Comparison of ENCODE assay signal across 20 cellular contexts in the genomic region with DNA sequence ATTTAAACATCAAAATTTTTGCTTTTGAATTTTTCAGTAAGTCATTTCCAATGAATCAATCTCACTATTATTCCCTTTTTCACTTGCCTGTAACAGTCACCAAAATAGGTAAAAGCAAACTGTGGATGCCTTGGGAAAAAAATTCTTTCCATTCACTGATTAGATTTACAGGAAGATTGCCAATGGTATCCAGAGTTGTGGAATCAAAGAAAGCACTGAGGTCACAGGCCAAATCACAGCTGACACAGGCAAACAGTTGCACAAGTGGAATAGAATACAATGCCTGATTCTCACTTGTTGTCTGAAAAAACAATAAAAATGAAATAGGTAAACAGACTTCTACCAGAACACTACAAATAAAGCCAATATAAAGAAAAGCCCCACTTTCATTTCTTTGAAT. TPM values are rescaled to one million over a fixed set of nuclear protein-coding genes. Genes with fewer than 3 reads are reported as not detected.
DNase-seq lines count a peak whose midpoint lies in the region; ATAC-seq, FAIRE-seq and TF ChIP-seq lines count a peak whose summit lies in the region.
"Had no signal": no experiment of that assay in that cellular context is flagged by ENCODE, and none has a peak within 500 bp of the region (broad histone marks: within the 10 kb centered on the region; RNA-seq: fewer than 3 reads in every experiment).

No MANE protein-coding gene starts in this region.

- POLR2A ChIA-PET in SK-N-SH (lab: Yijun Ruan, JAX), result no interaction called here

- no peak overlapping the region for H3K9ac ChIP-seq in SK-N-SH
- no peak overlapping the region for H3K9ac ChIP-seq in smooth muscle cell (ENCODE audit: low read depth)

- H3F3A ChIP-seq in SK-N-SH (replicated peaks; ENCODE audit: insufficient read depth) (peaks cover 16% of the 10 kb centered on the region), smooth muscle cell (ENCODE audit: low read depth) (peaks cover 5% of the 10 kb centered on the region)

- H3K36me3 ChIP-seq in SK-N-SH (replicated peaks in 1 of 2; ENCODE audit: control insufficient read depth in 1 of 2, insufficient read depth in 2 of 2, low read length in 1 of 2), result peaks cover 64 to 73% of the 10 kb centered on the region in 2 experiments
- H3K36me3 ChIP-seq in smooth muscle cell (ENCODE audit: low read depth), result peaks cover 7% of the 10 kb centered on the region
- peaks cover 4 to 16% of the 10 kb centered on the region in 2 donors for H3K36me3 ChIP-seq in small intestine (ENCODE audit: control insufficient read depth in 2 of 2, insufficient read depth in 2 of 2, low read length in 2 of 2)

- H4K20me1 ChIP-seq in SK-N-SH (ENCODE audit: insufficient read depth) (no peaks in the 10 kb centered on the region), smooth muscle cell (ENCODE audit: low read depth) (no peaks in the 10 kb centered on the region)

- DNase-seq in SK-N-SH, result no peak
- DNase-seq in dermis blood vessel endothelial cell, result peak; percentile 85
- DNase-seq in smooth muscle cell (lab: John Stamatoyannopoulos, UW; ENCODE audit: unreplicated experiment), result no peak
- DNase-seq in NCI-H2196 treated with DMSO at 0.1 percent for 48 hours (lab: John Stamatoyannopoulos, UW; ENCODE audit: unreplicated experiment), result no peak
- no peak for DNase-seq in HT-29 (ENCODE audit: low spot score)
- DNase-seq in small intestine, result no peak
- DNase-seq: activated CD8-positive, alpha-beta memory T cell treated with anti-CD3 and anti-CD28 coated beads for 24 hours; effector CD8-positive, alpha-beta T cell; mammary epithelial cell; NCI-H187 treated with DMSO at 0.1 percent for 48 hours; SHP77 treated with DMSO at 0.1 percent for 48 hours; stimulated activated CD4-positive, alpha-beta T cell treated with anti-CD3 and anti-CD28 coated beads, Interleukin-4, amount 100 ng/mL, for 24 hours; stimulated activated CD8-positive, alpha-beta memory T cell treated with anti-CD3 and anti-CD28 coated beads, Interleukin-4, amount 100 ng/mL, for 48 hours; T-helper 17 cell; tibial artery had no signal

- no peaks in the 10 kb centered on the region for H3K79me2 ChIP-seq in SK-N-SH (ENCODE audit: insufficient read depth)
- H3K79me2 ChIP-seq in smooth muscle cell (ENCODE audit: low read depth), result no peaks in the 10 kb centered on the region

- H3K4me2 ChIP-seq in SK-N-SH (no peak overlapping the region), smooth muscle cell (peak overlapping the region; percentile 64)

- H3K4me1 ChIP-seq in SK-N-SH (ENCODE audit: control insufficient read depth in 1 of 2, insufficient read depth in 2 of 2, low read depth in 1 of 2, low read length in 1 of 2) (peaks cover 10 to 13% of the 10 kb centered on the region in 2 experiments; a peak in 3 of 4 replicates), smooth muscle cell (ENCODE audit: low read depth) (no peaks in the 10 kb centered on the region), small intestine (ENCODE audit: control insufficient read depth in 2 of 2, insufficient read depth in 1 of 2, low read depth in 1 of 2, low read length in 1 of 2) (no peaks in the 10 kb centered on the region)
- H3K4me1 ChIP-seq: HAP-1 had no signal

- H3K4me3 ChIP-seq in SK-N-SH (ENCODE audit: low read depth in 2 of 2, low read length in 1 of 2) (no peak overlapping the region), smooth muscle cell (no peak overlapping the region), small intestine (ENCODE audit: low read depth in 1 of 2, low read length in 2 of 2) (no peak overlapping the region)
- H3K4me3 ChIP-seq: HAP-1, tibial artery had no signal

- H3K27ac ChIP-seq in SK-N-SH (ENCODE audit: low read depth in 2 of 2, low read length in 1 of 2), result no peak overlapping the region
- H3K27ac ChIP-seq in layer of hippocampus (ENCODE audit: low read depth, low read length), result peak overlapping the region; percentile 42
- peak overlapping the region; percentile 76 for H3K27ac ChIP-seq in smooth muscle cell (ENCODE audit: low read depth)
- H3K27ac ChIP-seq in small intestine (ENCODE audit: low read depth in 1 of 2, low read length in 1 of 2), result no peak overlapping the region
- H3K27ac ChIP-seq: 22Rv1 had no signal

- H3K9me3 ChIP-seq in SK-N-SH (no peaks in the 10 kb centered on the region), smooth muscle cell (replicated peaks; ENCODE audit: low read depth) (no peaks in the 10 kb centered on the region), small intestine (ENCODE audit: control insufficient read depth, low read depth) (no peaks in the 10 kb centered on the region)
- H3K9me3 ChIP-seq: HAP-1, tibial artery had no signal

- ATAC-seq in SK-N-SH treated with all-trans-retinoic acid at 6 μM for 48 hours, result no peak
- ATAC-seq: T-helper 17 cell had no signal

- TF ChIP-seq RAD21 in SK-N-SH (IDR thresholded peaks at IDR 0.05; ENCODE audit: low read length), result no peak

- no peak for FAIRE-seq in small intestine (lab: Jason Lieb, UNC)
- FAIRE-seq: GM18507 had no signal

- H3K27me3 ChIP-seq in SK-N-SH (ENCODE audit: insufficient read depth) (no peaks in the 10 kb centered on the region), layer of hippocampus (ENCODE audit: control insufficient read depth, insufficient read depth, low read length) (no peaks in the 10 kb centered on the region), smooth muscle cell (ENCODE audit: low read depth) (no peaks in the 10 kb centered on the region), small intestine (ENCODE audit: control insufficient read depth in 2 of 2, insufficient read depth in 2 of 2, low read length in 2 of 2) (no peaks in the 10 kb centered on the region)
- H3K27me3 ChIP-seq: tibial artery had no signal

- no peak for TF ChIP-seq EP300 in SK-N-SH (IDR thresholded peaks at IDR 0.05; ENCODE audit: borderline replicate concordance in 1 of 2, low read depth in 1 of 2, low read length in 1 of 2)

- H2AFZ ChIP-seq in SK-N-SH (ENCODE audit: low read depth), result no peak overlapping the region
- no peak overlapping the region for H2AFZ ChIP-seq in smooth muscle cell (ENCODE audit: low read depth)

- TF ChIP-seq CTCF in SK-N-SH (IDR thresholded peaks at IDR 0.05), result no peak
- TF ChIP-seq CTCF in smooth muscle cell (IDR thresholded peaks at IDR 0.05; ENCODE audit: borderline replicate concordance, insufficient read depth, poor library complexity, severe bottlenecking), result no peak

- H3K9me2 ChIP-seq in SK-N-SH, result no peaks in the 10 kb centered on the region

- CTCF ChIA-PET in SK-N-SH (lab: Yijun Ruan, JAX), result interaction anchor here (1.1 kb wide), 1 partner anchor 199 kb away, joined by 7 read pairs; no protein-coding TSS in a partner anchor

TF ChIP-seq in SK-N-SH treated with all-trans-retinoic acid at 6 μM for 48 hours, 23 proteins besides CTCF, POLR2A, EP300 and RAD21 (continues in another document):
- no peak for TF ChIP-seq ARNTL (CRISPR knock-in tag; IDR thresholded peaks at IDR 0.05; ENCODE audit: borderline replicate concordance, low read depth)
- TF ChIP-seq ISL1 (CRISPR knock-in tag; IDR thresholded peaks at IDR 0.05), result 0 out of 2 replicates have a peak, but pooled peaks have one; percentile 21

TF ChIP-seq in SK-N-SH, 30 proteins besides CTCF, POLR2A, EP300 and RAD21 (continues in another document):
- TF ChIP-seq SIN3A (IDR thresholded peaks at IDR 0.05; ENCODE audit: borderline replicate concordance, low read depth, low read length), result no peak
- no peak for TF ChIP-seq TCF12 (IDR thresholded peaks at IDR 0.05)
- no peak for TF ChIP-seq GABPA (IDR thresholded peaks at IDR 0.05; ENCODE audit: low read depth)
- TF ChIP-seq, protein P1, sequence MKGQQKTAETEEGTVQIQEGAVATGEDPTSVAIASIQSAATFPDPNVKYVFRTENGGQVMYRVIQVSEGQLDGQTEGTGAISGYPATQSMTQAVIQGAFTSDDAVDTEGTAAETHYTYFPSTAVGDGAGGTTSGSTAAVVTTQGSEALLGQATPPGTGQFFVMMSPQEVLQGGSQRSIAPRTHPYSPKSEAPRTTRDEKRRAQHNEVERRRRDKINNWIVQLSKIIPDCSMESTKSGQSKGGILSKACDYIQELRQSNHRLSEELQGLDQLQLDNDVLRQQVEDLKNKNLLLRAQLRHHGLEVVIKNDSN (IDR thresholded peaks at IDR 0.05; ENCODE audit: borderline replicate concordance, low read depth), result no peak
- no peak for TF ChIP-seq MEF2A (IDR thresholded peaks at IDR 0.05; ENCODE audit: borderline replicate concordance, low read depth)
- TF ChIP-seq, protein P2, sequence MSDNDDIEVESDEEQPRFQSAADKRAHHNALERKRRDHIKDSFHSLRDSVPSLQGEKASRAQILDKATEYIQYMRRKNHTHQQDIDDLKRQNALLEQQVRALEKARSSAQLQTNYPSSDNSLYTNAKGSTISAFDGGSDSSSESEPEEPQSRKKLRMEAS (IDR thresholded peaks at IDR 0.05; ENCODE audit: low read depth), result no peak
- TF ChIP-seq NFIC (IDR thresholded peaks at IDR 0.05; ENCODE audit: borderline replicate concordance), result no peak

RNA-seq across cellular contexts. Expression of a gene that starts 48.4 kb away (rescaled TPM):
- polyA plus RNA-seq in SK-N-SH (2012; rRNA removed), result 3.2 and 4.8 TPM in 2 replicates
- polyA plus RNA-seq in SK-N-SH (2012; cell fraction: cytosol; rRNA removed), result 5.3 and 5.8 TPM in 2 replicates
- 4.7 and 10.1 TPM in 2 replicates for polyA plus RNA-seq in SK-N-SH (2012; cell fraction: nucleus; rRNA removed)
- total RNA-seq in dermis blood vessel endothelial cell, result 33.1 and 34.0 TPM in 2 replicates
- 44.4 and 50.2 TPM in 2 replicates for total RNA-seq in smooth muscle cell
- 10.2 and 11.2 TPM in 2 replicates for polyA plus RNA-seq in smooth muscle cell
- total RNA-seq in HT-29 (2014; rRNA removed; shearing (Covaris generic)), result 6.0 and 6.3 TPM in 2 replicates
- 1 to 10 TPM; 3.0 to 6.3 (median 5.4) TPM for polyA plus RNA-seq in small intestine

Comparison
In these comparisons a context has a peak if more than half of its experiments do, and no peak if none do; other contexts are left out.
1. H3K27ac ChIP-seq: peak in layer of hippocampus (single experiment) and smooth muscle cell (single experiment); none in SK-N-SH (0 of 2) and small intestine (0 of 2).